Comparison of ENCODE assay signal across 1 cellular context in the genomic region with DNA sequence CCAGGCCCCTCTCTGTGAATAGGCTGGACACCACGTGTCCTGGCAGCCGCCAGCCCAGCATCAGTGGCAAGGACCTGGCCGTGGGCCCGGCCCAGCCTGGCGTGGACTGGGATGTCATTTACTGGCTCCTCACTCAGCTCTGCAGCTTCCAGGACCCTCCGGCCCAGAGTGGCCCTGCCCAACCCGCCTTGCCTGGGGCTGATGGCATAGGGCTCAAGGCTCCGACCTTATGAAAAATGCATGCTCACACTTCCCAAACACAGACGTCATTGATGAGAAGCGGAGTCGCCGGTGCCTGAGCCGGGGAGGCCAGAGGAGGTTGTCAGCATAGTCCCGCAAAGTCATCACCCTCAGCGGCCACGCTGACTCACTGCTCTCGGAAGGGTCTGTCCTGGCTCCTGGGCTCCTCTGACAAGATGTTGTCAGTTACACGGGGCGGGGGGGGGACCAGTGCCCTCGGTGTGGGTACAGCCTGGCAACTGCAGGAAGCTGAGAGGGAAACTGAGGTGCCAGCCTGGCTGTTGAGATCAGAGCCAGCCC.
TF ChIP-seq lines count a peak whose summit lies in the region.

No MANE protein-coding gene starts in this region.

TF ChIP-seq in K562, 482 proteins besides CTCF, POLR2A, EP300 and RAD21 (continued from another document and continues in another):
- peak; percentile 67; the same call in 1 of the 2 replicates for TF ChIP-seq ZNF740 (CRISPR knock-in tag; IDR thresholded peaks at IDR 0.05)
- TF ChIP-seq ZNF740 (tag; IDR thresholded peaks at IDR 0.05): no peak
- TF ChIP-seq TCF7 (IDR thresholded peaks at IDR 0.05; ENCODE audit: borderline replicate concordance): no peak
- no peak for TF ChIP-seq ATF4 (CRISPR knock-in tag; IDR thresholded peaks at IDR 0.05)
- TF ChIP-seq ZNF764 (CRISPR knock-in tag; IDR thresholded peaks at IDR 0.05; ENCODE audit: low read depth): no peak
- no peak for TF ChIP-seq GATAD2B (IDR thresholded peaks at IDR 0.05; ENCODE audit: borderline replicate concordance)
- TF ChIP-seq ZNF232 (CRISPR knock-in tag; IDR thresholded peaks at IDR 0.05): no peak
- TF ChIP-seq PREB (CRISPR knock-in tag; IDR thresholded peaks at IDR 0.05): no peak
- TF ChIP-seq NR1H2 (CRISPR knock-in tag; IDR thresholded peaks at IDR 0.05): no peak
- no peak for TF ChIP-seq HOMEZ (CRISPR knock-in tag; IDR thresholded peaks at IDR 0.05)
- TF ChIP-seq ZKSCAN1 (IDR thresholded peaks at IDR 0.05; ENCODE audit: low read depth, low read length): no peak
- TF ChIP-seq ZNF584 (CRISPR knock-in tag; IDR thresholded peaks at IDR 0.05; ENCODE audit: low read depth): no peak
- TF ChIP-seq SMAD1 (IDR thresholded peaks at IDR 0.05; ENCODE audit: low read depth, low read length, partially characterized antibody): no peak
- TF ChIP-seq TEAD4 (IDR thresholded peaks at IDR 0.05; ENCODE audit: low read length): no peak
- TF ChIP-seq TEAD4 (CRISPR knock-in tag; IDR thresholded peaks at IDR 0.05; ENCODE audit: borderline replicate concordance): no peak
- no peak for TF ChIP-seq GTF2B (IDR thresholded peaks at IDR 0.05; ENCODE audit: extremely low read depth, insufficient read length)
- TF ChIP-seq TFAM (CRISPR knock-in tag; conservative IDR thresholded peaks at IDR 0.05): no peak
- TF ChIP-seq, protein P1, sequence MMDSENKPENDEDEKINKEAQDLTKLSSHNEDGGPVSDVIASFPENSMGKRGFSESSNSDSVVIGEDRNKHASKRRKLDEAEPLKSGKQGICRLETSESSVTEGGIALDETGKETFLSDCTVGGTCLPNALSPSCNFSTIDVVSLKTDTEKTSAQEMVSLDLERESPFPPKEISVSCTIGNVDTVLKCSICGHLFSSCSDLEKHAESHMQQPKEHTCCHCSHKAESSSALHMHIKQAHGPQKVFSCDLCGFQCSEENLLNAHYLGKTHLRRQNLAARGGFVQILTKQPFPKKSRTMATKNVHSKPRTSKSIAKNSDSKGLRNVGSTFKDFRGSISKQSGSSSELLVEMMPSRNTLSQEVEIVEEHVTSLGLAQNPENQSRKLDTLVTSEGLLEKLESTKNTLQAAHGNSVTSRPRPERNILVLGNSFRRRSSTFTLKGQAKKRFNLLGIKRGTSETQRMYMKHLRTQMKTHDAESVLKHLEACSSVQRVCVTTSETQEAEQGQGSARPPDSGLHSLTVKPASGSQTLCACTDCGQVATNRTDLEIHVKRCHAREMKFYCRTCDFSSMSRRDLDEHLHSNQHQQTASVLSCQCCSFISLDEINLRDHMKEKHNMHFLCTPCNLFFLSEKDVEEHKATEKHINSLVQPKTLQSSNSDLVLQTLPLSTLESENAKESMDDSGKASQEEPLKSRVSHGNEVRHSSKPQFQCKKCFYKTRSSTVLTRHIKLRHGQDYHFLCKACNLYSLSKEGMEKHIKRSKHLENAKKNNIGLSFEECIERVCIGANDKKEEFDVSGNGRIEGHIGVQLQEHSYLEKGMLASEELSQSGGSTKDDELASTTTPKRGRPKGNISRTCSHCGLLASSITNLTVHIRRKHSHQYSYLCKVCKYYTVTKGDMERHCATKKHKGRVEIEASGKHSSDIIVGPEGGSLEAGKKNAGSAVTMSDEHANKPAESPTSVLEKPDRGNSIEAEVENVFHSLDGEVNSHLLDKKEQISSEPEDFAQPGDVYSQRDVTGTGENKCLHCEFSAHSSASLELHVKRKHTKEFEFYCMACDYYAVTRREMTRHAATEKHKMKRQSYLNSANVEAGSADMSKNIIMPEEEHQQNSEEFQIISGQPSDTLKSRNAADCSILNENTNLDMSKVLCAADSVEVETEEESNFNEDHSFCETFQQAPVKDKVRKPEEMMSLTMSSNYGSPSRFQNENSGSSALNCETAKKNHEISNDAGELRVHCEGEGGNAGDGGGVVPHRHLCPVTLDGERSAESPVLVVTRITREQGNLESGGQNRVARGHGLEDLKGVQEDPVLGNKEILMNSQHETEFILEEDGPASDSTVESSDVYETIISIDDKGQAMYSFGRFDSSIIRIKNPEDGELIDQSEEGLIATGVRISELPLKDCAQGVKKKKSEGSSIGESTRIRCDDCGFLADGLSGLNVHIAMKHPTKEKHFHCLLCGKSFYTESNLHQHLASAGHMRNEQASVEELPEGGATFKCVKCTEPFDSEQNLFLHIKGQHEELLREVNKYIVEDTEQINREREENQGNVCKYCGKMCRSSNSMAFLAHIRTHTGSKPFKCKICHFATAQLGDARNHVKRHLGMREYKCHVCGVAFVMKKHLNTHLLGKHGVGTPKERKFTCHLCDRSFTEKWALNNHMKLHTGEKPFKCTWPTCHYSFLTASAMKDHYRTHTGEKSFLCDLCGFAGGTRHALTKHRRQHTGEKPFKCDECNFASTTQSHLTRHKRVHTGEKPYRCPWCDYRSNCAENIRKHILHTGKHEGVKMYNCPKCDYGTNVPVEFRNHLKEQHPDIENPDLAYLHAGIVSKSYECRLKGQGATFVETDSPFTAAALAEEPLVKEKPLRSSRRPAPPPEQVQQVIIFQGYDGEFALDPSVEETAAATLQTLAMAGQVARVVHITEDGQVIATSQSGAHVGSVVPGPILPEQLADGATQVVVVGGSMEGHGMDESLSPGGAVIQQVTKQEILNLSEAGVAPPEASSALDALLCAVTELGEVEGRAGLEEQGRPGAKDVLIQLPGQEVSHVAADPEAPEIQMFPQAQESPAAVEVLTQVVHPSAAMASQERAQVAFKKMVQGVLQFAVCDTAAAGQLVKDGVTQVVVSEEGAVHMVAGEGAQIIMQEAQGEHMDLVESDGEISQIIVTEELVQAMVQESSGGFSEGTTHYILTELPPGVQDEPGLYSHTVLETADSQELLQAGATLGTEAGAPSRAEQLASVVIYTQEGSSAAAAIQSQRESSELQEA (IDR thresholded peaks at IDR 0.05; ENCODE audit: low read depth): no peak
- TF ChIP-seq SAFB (IDR thresholded peaks at IDR 0.05; ENCODE audit: borderline replicate concordance, low read depth, low read length): no peak
- TF ChIP-seq, protein P2, sequence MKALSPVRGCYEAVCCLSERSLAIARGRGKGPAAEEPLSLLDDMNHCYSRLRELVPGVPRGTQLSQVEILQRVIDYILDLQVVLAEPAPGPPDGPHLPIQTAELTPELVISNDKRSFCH (CRISPR knock-in tag; IDR thresholded peaks at IDR 0.05): no peak
- TF ChIP-seq, protein P2 (tag; IDR thresholded peaks at IDR 0.05): no peak
- no peak for TF ChIP-seq POLR2AphosphoS2 (IDR thresholded peaks at IDR 0.05; ENCODE audit: low read length)
- no peak for TF ChIP-seq ETV1 (tag; conservative IDR thresholded peaks at IDR 0.05; ENCODE audit: low read depth)
- no peak for TF ChIP-seq KDM4B (IDR thresholded peaks at IDR 0.05; ENCODE audit: borderline replicate concordance in 2 of 2, low read depth in 1 of 2)
- TF ChIP-seq ASH1L (IDR thresholded peaks at IDR 0.05; ENCODE audit: borderline replicate concordance, low read depth, partially characterized antibody): no peak
- no peak for TF ChIP-seq TEAD2 (tag; IDR thresholded peaks at IDR 0.05)
- TF ChIP-seq ZBTB17 (CRISPR knock-in tag; IDR thresholded peaks at IDR 0.05): no peak
- no peak for TF ChIP-seq HNRNPLL (IDR thresholded peaks at IDR 0.05; ENCODE audit: low read depth, low read length, poor library complexity, severe bottlenecking)
- no peak for TF ChIP-seq ZBTB1 (CRISPR knock-in tag; IDR thresholded peaks at IDR 0.05; ENCODE audit: borderline replicate concordance, low read depth)
- peak; percentile 43; the same call in 1 of the 2 replicates for TF ChIP-seq TCF3 (CRISPR knock-in tag; IDR thresholded peaks at IDR 0.05)
- TF ChIP-seq ETV5 (CRISPR knock-in tag; IDR thresholded peaks at IDR 0.05; ENCODE audit: low read depth): no peak
- no peak for TF ChIP-seq THAP7 (CRISPR knock-in tag; IDR thresholded peaks at IDR 0.05)
- no peak for TF ChIP-seq ZNF75A (CRISPR knock-in tag; IDR thresholded peaks at IDR 0.05)
- no peak for TF ChIP-seq NR2C2 (CRISPR knock-in tag; IDR thresholded peaks at IDR 0.05)
- TF ChIP-seq NR2C2 (tag; IDR thresholded peaks at IDR 0.05): peak; percentile 42; the same call in 1 of the 2 replicates
- no peak for TF ChIP-seq TOE1 (IDR thresholded peaks at IDR 0.05; ENCODE audit: borderline replicate concordance)
- no peak for TF ChIP-seq TOE1 (CRISPR knock-in tag; IDR thresholded peaks at IDR 0.05; ENCODE audit: borderline replicate concordance, low read depth)
- no peak for TF ChIP-seq TEAD1 (CRISPR knock-in tag; IDR thresholded peaks at IDR 0.05)
- TF ChIP-seq BRF1 (IDR thresholded peaks at IDR 0.05; ENCODE audit: borderline replicate concordance, extremely low read depth, insufficient read length): no peak
- TF ChIP-seq CTCFL (IDR thresholded peaks at IDR 0.05; ENCODE audit: borderline replicate concordance, insufficient read depth, low read depth, low read length, poor library complexity, severe bottlenecking): no peak
- TF ChIP-seq RFX1 (IDR thresholded peaks at IDR 0.05): no peak
- TF ChIP-seq SMARCA4 (IDR thresholded peaks at IDR 0.05): peak; percentile 67
- peak; percentile 70 for TF ChIP-seq HDAC2 (IDR thresholded peaks at IDR 0.05)
- no peak for TF ChIP-seq ZEB2 (IDR thresholded peaks at IDR 0.05)
